Comparison of ENCODE assay signal across 10 cellular contexts in genomic region chr12:6952121-6952859, GRCh38. TPM values are rescaled to one million over a fixed set of nuclear protein-coding genes. Genes with fewer than 3 reads are reported as not detected.
DNase-seq lines count a peak whose midpoint lies in the region; ATAC-seq and TF ChIP-seq lines count a peak whose summit lies in the region.
"Had no signal": no experiment of that assay in that cellular context is flagged by ENCODE, and none has a peak within 500 bp of the region (broad histone marks: within the 10 kb centered on the region; RNA-seq: fewer than 3 reads in every experiment).

No MANE protein-coding gene starts in this region.

- H3K4me1 ChIP-seq in SK-N-SH (ENCODE audit: control insufficient read depth in 1 of 2, insufficient read depth in 2 of 2, low read depth in 1 of 2, low read length in 1 of 2) = no peaks in the 10 kb centered on the region
- H3K4me1 ChIP-seq in iPS-18a (ENCODE audit: control insufficient read depth, low read depth, low read length) = no peaks in the 10 kb centered on the region
- peaks cover 0 to 72% (median 12%) of the 10 kb centered on the region in 4 donors for H3K4me1 ChIP-seq in stomach

- H3K9ac ChIP-seq in SK-N-SH = no peak overlapping the region
- H3K9ac ChIP-seq in iPS-18a (ENCODE audit: low read length) = peak overlapping the region; percentile 12

- H3K27me3 Mint-ChIP-seq in activated CD4-positive, alpha-beta memory T cell treated with anti-CD3 and anti-CD28 coated beads, Interleukin-2, amount 10 ng/mL, durations not matched to agents 7 days and 5 days = no peaks in the 10 kb centered on the region

- peak overlapping the region; percentile 94 for H3K4me3 Mint-ChIP-seq in activated CD4-positive, alpha-beta memory T cell treated with anti-CD3 and anti-CD28 coated beads, Interleukin-2, amount 10 ng/mL, durations not matched to agents 7 days and 5 days

- H3K9me3 ChIP-seq in SK-N-SH (no peaks in the 10 kb centered on the region), iPS-18a (ENCODE audit: control insufficient read depth, low read depth, low read length) (no peaks in the 10 kb centered on the region), stomach (no peaks in the 10 kb centered on the region)

- no peaks in the 10 kb centered on the region for H3F3A ChIP-seq in SK-N-SH (replicated peaks; ENCODE audit: insufficient read depth)

- CTCF ChIA-PET in SK-N-SH (lab: Yijun Ruan, JAX) = interaction anchor here (0.9 to 1.9 kb wide), 3 partner anchors 10 to 14 kb away, joined by 4 to 7 read pairs (median 7); no protein-coding TSS in a partner anchor
- CTCF ChIA-PET in activated CD4-positive, alpha-beta memory T cell treated with anti-CD3 and anti-CD28 coated beads, Interleukin-2, amount 10 ng/mL, durations not matched to agents 7 days and 5 days (lab: Charles Lee) = interaction anchor here (0.8 to 11.2 kb wide), 8 partner anchors 8 to 161 kb away, joined by 3 to 465 read pairs (median 10); partner anchors contain the start of genes C12orf57, RNU7-1 and SPSB2

- no peak for TF ChIP-seq RAD21 in SK-N-SH (IDR thresholded peaks at IDR 0.05; ENCODE audit: low read length)

- H3K27me3 ChIP-seq in SK-N-SH (ENCODE audit: insufficient read depth) = no peaks in the 10 kb centered on the region
- H3K27me3 ChIP-seq in iPS-18a (ENCODE audit: control insufficient read depth, insufficient read depth, low read length) = no peaks in the 10 kb centered on the region
- no peaks in the 10 kb centered on the region for H3K27me3 ChIP-seq in stomach
- H3K27me3 ChIP-seq: hepatocyte had no signal

- H2AFZ ChIP-seq in SK-N-SH (ENCODE audit: low read depth) = no peak overlapping the region
- H2AFZ ChIP-seq: hepatocyte, PC-9 had no signal

- no peak for TF ChIP-seq CTCF in SK-N-SH (IDR thresholded peaks at IDR 0.05)
- TF ChIP-seq CTCF in stomach (IDR thresholded peaks at IDR 0.05) = no peak

- no peaks in the 10 kb centered on the region for H4K20me1 ChIP-seq in SK-N-SH (ENCODE audit: insufficient read depth)

- DNase-seq in SK-N-SH = peak; percentile 17
- no peak for DNase-seq in activated CD4-positive, alpha-beta memory T cell treated with anti-CD3 and anti-CD28 coated beads, Interleukin-2, amount 10 ng/mL, durations not matched to agents 7 days and 5 days
- no peak for DNase-seq in stomach
- DNase-seq in NCI-H1417 (lab: John Stamatoyannopoulos, UW) = no peak
- no peak for DNase-seq in Ammon's horn (ENCODE audit: low spot score)
- DNase-seq in GM19240 (ENCODE audit: insufficient read length, low spot score) = no peak
- DNase-seq: PC-9 had no signal

- H3K79me2 ChIP-seq in SK-N-SH (ENCODE audit: insufficient read depth) = no peaks in the 10 kb centered on the region

- peak overlapping the region; percentile 99 for H3K27ac Mint-ChIP-seq in activated CD4-positive, alpha-beta memory T cell treated with anti-CD3 and anti-CD28 coated beads, Interleukin-2, amount 10 ng/mL, durations not matched to agents 7 days and 5 days

- no peaks in the 10 kb centered on the region for H3K9me2 ChIP-seq in SK-N-SH

- TF ChIP-seq POLR2A in stomach (IDR thresholded peaks at IDR 0.05) = no peak

- intact Hi-C loops in stomach (cut with DNase I; ENCODE audit: low total_unique reads) = no loop called here

- H3K4me3 ChIP-seq in SK-N-SH (ENCODE audit: low read depth in 2 of 2, low read length in 1 of 2) (no peak overlapping the region), iPS-18a (ENCODE audit: low read length) (no peak overlapping the region), stomach (peak overlapping the region; percentile 32 to 50 (median 46))
- H3K4me3 ChIP-seq: hepatocyte, PC-9 had no signal

- H3K36me3 ChIP-seq in SK-N-SH (replicated peaks in 1 of 2; ENCODE audit: control insufficient read depth in 1 of 2, insufficient read depth in 2 of 2, low read length in 1 of 2) (no peaks in the 10 kb centered on the region), iPS-18a (ENCODE audit: control insufficient read depth, low read depth, low read length) (no peaks in the 10 kb centered on the region), stomach (peaks cover 3 to 24% (median 20%) of the 10 kb centered on the region in 4 donors)

- no peak for TF ChIP-seq EP300 in SK-N-SH (IDR thresholded peaks at IDR 0.05; ENCODE audit: borderline replicate concordance in 1 of 2, low read depth in 1 of 2, low read length in 1 of 2)
- no peak for TF ChIP-seq EP300 in stomach (IDR thresholded peaks at IDR 0.05)

- POLR2A ChIA-PET in SK-N-SH (lab: Yijun Ruan, JAX) = no interaction called here
- POLR2A ChIA-PET in activated CD4-positive, alpha-beta memory T cell treated with anti-CD3 and anti-CD28 coated beads, Interleukin-2, amount 10 ng/mL, durations not matched to agents 7 days and 5 days (lab: Charles Lee) = interaction anchor here (0.8 to 11.8 kb wide), 11 partner anchors 8 to 229 kb away, joined by 3 to 1188 read pairs (median 9); partner anchors contain the start of genes ATN1, C12orf57, CDCA3 and COPS7A

- H3K4me1 Mint-ChIP-seq in activated CD4-positive, alpha-beta memory T cell treated with anti-CD3 and anti-CD28 coated beads, Interleukin-2, amount 10 ng/mL, durations not matched to agents 7 days and 5 days = peaks cover 79% of the 10 kb centered on the region

- ATAC-seq in SK-N-SH treated with all-trans-retinoic acid at 6 μM for 48 hours = no peak

- WGBS in SK-N-SH (ENCODE audit: low lambda C conversion rate) = 89% methylated on average over 13 of the region's 22 CpGs
- WGBS in stomach, 5 donors = 67 to 74% (median 69%) methylated on average over 4 to 22 of the region's 22 CpGs

- no peaks in the 10 kb centered on the region for H3K9me3 Mint-ChIP-seq in activated CD4-positive, alpha-beta memory T cell treated with anti-CD3 and anti-CD28 coated beads, Interleukin-2, amount 10 ng/mL, durations not matched to agents 7 days and 5 days

- H3K27ac ChIP-seq in SK-N-SH (ENCODE audit: low read depth in 2 of 2, low read length in 1 of 2) (no peak overlapping the region), iPS-18a (ENCODE audit: low read length) (no peak overlapping the region), stomach (peak overlapping the region; percentile 24 to 96 (median 71))
- H3K27ac ChIP-seq: PC-9 had no signal

- peaks cover 58% of the 10 kb centered on the region for H3K36me3 Mint-ChIP-seq in activated CD4-positive, alpha-beta memory T cell treated with anti-CD3 and anti-CD28 coated beads, Interleukin-2, amount 10 ng/mL, durations not matched to agents 7 days and 5 days (ENCODE audit: low read depth)

- H3K4me2 ChIP-seq in SK-N-SH = no peak overlapping the region
- H3K4me2 ChIP-seq: hepatocyte, PC-9 had no signal

TF ChIP-seq in SK-N-SH, 30 proteins besides CTCF, POLR2A, EP300 and RAD21:
- TF ChIP-seq GATA2 (CRISPR knock-in tag; IDR thresholded peaks at IDR 0.05) (no peak), MEF2A (IDR thresholded peaks at IDR 0.05; ENCODE audit: borderline replicate concordance, low read depth) (no peak), ELF1 (IDR thresholded peaks at IDR 0.05) (no peak)

TF ChIP-seq in SK-N-SH treated with all-trans-retinoic acid at 6 μM for 48 hours, 23 proteins besides CTCF, POLR2A, EP300 and RAD21 (continues in another document):
- TF ChIP-seq TCF4 (CRISPR knock-in tag; IDR thresholded peaks at IDR 0.05; ENCODE audit: borderline replicate concordance) (no peak), ZC3H10 (CRISPR knock-in tag; IDR thresholded peaks at IDR 0.05) (no peak)

RNA-seq across cellular contexts. Expression of gene PTPN6, which starts 1.1 kb away (rescaled TPM):
- polyA plus RNA-seq in SK-N-SH (2012; rRNA removed) (0.12 and 0.18 TPM in 2 replicates), stomach (10 to 100 TPM; 40.6 to 51.2 (median 41.2) TPM)
- polyA plus RNA-seq in SK-N-SH (2012; cell fraction: cytosol; rRNA removed) = 0.09 TPM in 1 of 2 replicates, not detected in the other
- 0.43 and 0.96 TPM in 2 replicates for polyA plus RNA-seq in SK-N-SH (2012; cell fraction: nucleus; rRNA removed)
- 100 to 1,000 TPM; 295 to 299 TPM for total RNA-seq in activated CD4-positive, alpha-beta memory T cell treated with anti-CD3 and anti-CD28 coated beads, Interleukin-2, amount 10 ng/mL, durations not matched to agents 7 days and 5 days
- total RNA-seq in stomach = 10 to 100 TPM; 11.2 to 36.6 (median 28.0) TPM

RNA-seq across cellular contexts. Expression of gene C12orf57, which starts 8.5 kb away (rescaled TPM):
- polyA plus RNA-seq in SK-N-SH (2012; rRNA removed) (560 and 659 TPM in 2 replicates), stomach (100 to 1,000 TPM; 418 to 621 (median 443) TPM)
- 378 and 573 TPM in 2 replicates for polyA plus RNA-seq in SK-N-SH (2012; cell fraction: cytosol; rRNA removed)
- 265 and 491 TPM in 2 replicates for polyA plus RNA-seq in SK-N-SH (2012; cell fraction: nucleus; rRNA removed)
- total RNA-seq in activated CD4-positive, alpha-beta memory T cell treated with anti-CD3 and anti-CD28 coated beads, Interleukin-2, amount 10 ng/mL, durations not matched to agents 7 days and 5 days = 100 to 1,000 TPM; 141 TPM
- total RNA-seq in stomach = 100 to 1,000 TPM; 155 to 453 (median 306) TPM

RNA-seq across cellular contexts. Expression of gene RNU7-1, which starts 8.7 kb away (rescaled TPM):
- polyA plus RNA-seq in SK-N-SH (2012; rRNA removed) = not detected in 2 replicates
- not detected in 2 replicates for polyA plus RNA-seq in SK-N-SH (2012; cell fraction: cytosol; rRNA removed)
- polyA plus RNA-seq in SK-N-SH (2012; cell fraction: nucleus; rRNA removed) = not detected in 2 replicates
- not detected for total RNA-seq in activated CD4-positive, alpha-beta memory T cell treated with anti-CD3 and anti-CD28 coated beads, Interleukin-2, amount 10 ng/mL, durations not matched to agents 7 days and 5 days
- total RNA-seq in stomach = not detected
- not detected for polyA plus RNA-seq in stomach
- total RNA-seq: hepatocyte, PC-9 had no signal
- polyA plus RNA-seq: hepatocyte had no signal

RNA-seq across cellular contexts. Expression of gene PHB2, which starts 18.2 kb away (rescaled TPM):
- polyA plus RNA-seq in SK-N-SH (2012; rRNA removed) (386 and 447 TPM in 2 replicates), stomach (100 to 1,000 TPM; 150 to 179 (median 154) TPM)
- 287 and 379 TPM in 2 replicates for polyA plus RNA-seq in SK-N-SH (2012; cell fraction: cytosol; rRNA removed)
- polyA plus RNA-seq in SK-N-SH (2012; cell fraction: nucleus; rRNA removed) = 324 and 396 TPM in 2 replicates
- total RNA-seq in activated CD4-positive, alpha-beta memory T cell treated with anti-CD3 and anti-CD28 coated beads, Interleukin-2, amount 10 ng/mL, durations not matched to agents 7 days and 5 days = 100 to 1,000 TPM; 194 to 196 TPM
- 100 to 1,000 TPM in 4 of 5 donors, 10 to 100 TPM in 1; 49.2 to 441 (median 150) TPM for total RNA-seq in stomach

RNA-seq across cellular contexts. Expression of gene EMG1, which starts 18.4 kb away (rescaled TPM):
- polyA plus RNA-seq in SK-N-SH (2012; rRNA removed) (77.4 and 82.8 TPM in 2 replicates), stomach (10 to 100 TPM; 19.3 to 22.7 (median 21.7) TPM)
- 74.4 and 76.0 TPM in 2 replicates for polyA plus RNA-seq in SK-N-SH (2012; cell fraction: cytosol; rRNA removed)
- 73.4 and 75.5 TPM in 2 replicates for polyA plus RNA-seq in SK-N-SH (2012; cell fraction: nucleus; rRNA removed)
- total RNA-seq in activated CD4-positive, alpha-beta memory T cell treated with anti-CD3 and anti-CD28 coated beads, Interleukin-2, amount 10 ng/mL, durations not matched to agents 7 days and 5 days = 10 to 100 TPM; 39.4 to 50.2 TPM
- 10 to 100 TPM in 3 of 5 donors, 1 to 10 TPM in 2; 1.2 to 86.6 (median 25.2) TPM for total RNA-seq in stomach

Comparison
In these comparisons a context has a peak if more than half of its experiments do, and no peak if none do; other contexts are left out.
1. H3K27ac ChIP-seq: peak in stomach (5 of 5); none in SK-N-SH (0 of 2) and iPS-18a (single experiment).
2. H3K4me3 ChIP-seq: peak in stomach (4 of 4); none in SK-N-SH (0 of 2) and iPS-18a (single experiment).
3. RNA of gene PTPN6, which starts 1.1 kb away (total RNA-seq): 295 to 299 TPM in activated CD4-positive, alpha-beta memory T cell treated with anti-CD3 and anti-CD28 coated beads, Interleukin-2, amount 10 ng/mL, durations not matched to agents 7 days and 5 days; 11.2 to 36.6 TPM in stomach; every median in the first group is over 4 times any median in the second.